ENCODE assay signal across 2 cellular contexts in genomic region chr1:15626269-15626668, GRCh38.
TF ChIP-seq lines count a peak whose summit lies in the region.

No MANE protein-coding gene starts in this region.

TF ChIP-seq in HEK293, 187 proteins besides CTCF, POLR2A, EP300 and RAD21 (continues in another document):
- TF ChIP-seq TSHZ1 (tag by site-specific recombination; IDR thresholded peaks at IDR 0.05; ENCODE audit: borderline replicate concordance) = no peak
- TF ChIP-seq ZNF530 (tag by site-specific recombination; IDR thresholded peaks at IDR 0.05; ENCODE audit: low read depth) = no peak
- TF ChIP-seq, protein P1, sequence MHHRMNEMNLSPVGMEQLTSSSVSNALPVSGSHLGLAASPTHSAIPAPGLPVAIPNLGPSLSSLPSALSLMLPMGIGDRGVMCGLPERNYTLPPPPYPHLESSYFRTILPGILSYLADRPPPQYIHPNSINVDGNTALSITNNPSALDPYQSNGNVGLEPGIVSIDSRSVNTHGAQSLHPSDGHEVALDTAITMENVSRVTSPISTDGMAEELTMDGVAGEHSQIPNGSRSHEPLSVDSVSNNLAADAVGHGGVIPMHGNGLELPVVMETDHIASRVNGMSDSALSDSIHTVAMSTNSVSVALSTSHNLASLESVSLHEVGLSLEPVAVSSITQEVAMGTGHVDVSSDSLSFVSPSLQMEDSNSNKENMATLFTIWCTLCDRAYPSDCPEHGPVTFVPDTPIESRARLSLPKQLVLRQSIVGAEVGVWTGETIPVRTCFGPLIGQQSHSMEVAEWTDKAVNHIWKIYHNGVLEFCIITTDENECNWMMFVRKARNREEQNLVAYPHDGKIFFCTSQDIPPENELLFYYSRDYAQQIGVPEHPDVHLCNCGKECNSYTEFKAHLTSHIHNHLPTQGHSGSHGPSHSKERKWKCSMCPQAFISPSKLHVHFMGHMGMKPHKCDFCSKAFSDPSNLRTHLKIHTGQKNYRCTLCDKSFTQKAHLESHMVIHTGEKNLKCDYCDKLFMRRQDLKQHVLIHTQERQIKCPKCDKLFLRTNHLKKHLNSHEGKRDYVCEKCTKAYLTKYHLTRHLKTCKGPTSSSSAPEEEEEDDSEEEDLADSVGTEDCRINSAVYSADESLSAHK (tag by site-specific recombination; IDR thresholded peaks at IDR 0.05) = no peak
- TF ChIP-seq, protein P2, sequence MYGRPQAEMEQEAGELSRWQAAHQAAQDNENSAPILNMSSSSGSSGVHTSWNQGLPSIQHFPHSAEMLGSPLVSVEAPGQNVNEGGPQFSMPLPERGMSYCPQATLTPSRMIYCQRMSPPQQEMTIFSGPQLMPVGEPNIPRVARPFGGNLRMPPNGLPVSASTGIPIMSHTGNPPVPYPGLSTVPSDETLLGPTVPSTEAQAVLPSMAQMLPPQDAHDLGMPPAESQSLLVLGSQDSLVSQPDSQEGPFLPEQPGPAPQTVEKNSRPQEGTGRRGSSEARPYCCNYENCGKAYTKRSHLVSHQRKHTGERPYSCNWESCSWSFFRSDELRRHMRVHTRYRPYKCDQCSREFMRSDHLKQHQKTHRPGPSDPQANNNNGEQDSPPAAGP (tag by site-specific recombination; IDR thresholded peaks at IDR 0.05) = no peak
- TF ChIP-seq, protein P3, sequence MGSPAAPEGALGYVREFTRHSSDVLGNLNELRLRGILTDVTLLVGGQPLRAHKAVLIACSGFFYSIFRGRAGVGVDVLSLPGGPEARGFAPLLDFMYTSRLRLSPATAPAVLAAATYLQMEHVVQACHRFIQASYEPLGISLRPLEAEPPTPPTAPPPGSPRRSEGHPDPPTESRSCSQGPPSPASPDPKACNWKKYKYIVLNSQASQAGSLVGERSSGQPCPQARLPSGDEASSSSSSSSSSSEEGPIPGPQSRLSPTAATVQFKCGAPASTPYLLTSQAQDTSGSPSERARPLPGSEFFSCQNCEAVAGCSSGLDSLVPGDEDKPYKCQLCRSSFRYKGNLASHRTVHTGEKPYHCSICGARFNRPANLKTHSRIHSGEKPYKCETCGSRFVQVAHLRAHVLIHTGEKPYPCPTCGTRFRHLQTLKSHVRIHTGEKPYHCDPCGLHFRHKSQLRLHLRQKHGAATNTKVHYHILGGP (tag by site-specific recombination; IDR thresholded peaks at IDR 0.05) = no peak
- TF ChIP-seq ZNF239 (tag by site-specific recombination; IDR thresholded peaks at IDR 0.05) = no peak
- TF ChIP-seq ZNF677 (tag by site-specific recombination; IDR thresholded peaks at IDR 0.05) = no peak
- no peak for TF ChIP-seq HOXA7 (CRISPR knock-in tag; IDR thresholded peaks at IDR 0.05; ENCODE audit: borderline replicate concordance)
- no peak for TF ChIP-seq ZNF274 (IDR thresholded peaks at IDR 0.05; ENCODE audit: low read length)
- no peak for TF ChIP-seq ZNF274 (tag by site-specific recombination; IDR thresholded peaks at IDR 0.05; ENCODE audit: borderline replicate concordance)
- TF ChIP-seq ZNF433 (tag by site-specific recombination; IDR thresholded peaks at IDR 0.05; ENCODE audit: low read depth) = no peak
- no peak for TF ChIP-seq ZBTB10 (tag by site-specific recombination; IDR thresholded peaks at IDR 0.05)
- TF ChIP-seq ZNF302 (tag by site-specific recombination; IDR thresholded peaks at IDR 0.05; ENCODE audit: low read depth) = no peak

TF ChIP-seq in GM12878, 131 proteins besides CTCF, POLR2A, EP300 and RAD21:
- peak; percentile 43; the same call in 1 of the 2 replicates for TF ChIP-seq IKZF1 (conservative IDR thresholded peaks at IDR 0.05)
- no peak for TF ChIP-seq FOXM1 (IDR thresholded peaks at IDR 0.05; ENCODE audit: low read depth, low read length)
- 0 out of 2 replicates have a peak, but pooled peaks have one; percentile 16 for TF ChIP-seq EED (IDR thresholded peaks at IDR 0.05; ENCODE audit: low read depth)
- peak; percentile 27 to 44; a peak in 2 of 4 replicates for TF ChIP-seq IKZF2 (IDR thresholded peaks at IDR 0.05)
- TF ChIP-seq, protein P4, sequence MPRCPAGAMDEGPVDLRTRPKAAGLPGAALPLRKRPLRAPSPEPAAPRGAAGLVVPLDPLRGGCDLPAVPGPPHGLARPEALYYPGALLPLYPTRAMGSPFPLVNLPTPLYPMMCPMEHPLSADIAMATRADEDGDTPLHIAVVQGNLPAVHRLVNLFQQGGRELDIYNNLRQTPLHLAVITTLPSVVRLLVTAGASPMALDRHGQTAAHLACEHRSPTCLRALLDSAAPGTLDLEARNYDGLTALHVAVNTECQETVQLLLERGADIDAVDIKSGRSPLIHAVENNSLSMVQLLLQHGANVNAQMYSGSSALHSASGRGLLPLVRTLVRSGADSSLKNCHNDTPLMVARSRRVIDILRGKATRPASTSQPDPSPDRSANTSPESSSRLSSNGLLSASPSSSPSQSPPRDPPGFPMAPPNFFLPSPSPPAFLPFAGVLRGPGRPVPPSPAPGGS (IDR thresholded peaks at IDR 0.05; ENCODE audit: borderline replicate concordance, insufficient read depth, low read depth, low read length, poor library complexity, severe bottlenecking) = no peak
TF ChIP-seq in GM12878: peak in this region for 3.
